In the genomic region with DNA sequence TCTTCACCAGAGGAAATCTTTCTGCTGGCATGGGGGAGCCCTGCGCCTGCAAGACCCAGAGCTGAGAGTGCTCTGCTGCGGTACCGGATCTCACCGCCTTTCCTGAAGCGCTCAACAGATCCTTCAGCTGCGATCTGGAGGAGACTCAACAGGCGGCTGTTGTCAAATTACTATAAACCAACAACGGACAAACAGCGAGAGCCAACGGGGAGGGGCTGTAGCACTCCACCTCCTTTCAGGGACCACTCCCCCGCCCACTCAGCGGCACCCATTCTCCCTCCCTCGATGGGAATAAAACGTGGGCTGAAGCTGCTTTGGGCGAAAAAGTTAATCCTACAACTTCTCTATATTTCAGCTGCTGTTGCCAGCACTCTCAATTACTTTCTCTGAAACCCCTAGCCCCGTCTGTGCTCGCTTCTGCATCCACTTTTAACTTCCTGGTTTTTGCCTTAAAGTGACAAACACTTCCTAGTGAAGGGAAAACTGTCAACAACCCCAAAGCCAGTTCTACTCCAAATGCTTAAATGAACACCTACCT, we compare ENCODE assay signal across 8 cellular contexts. TPM values are rescaled to one million over a fixed set of nuclear protein-coding genes. Genes with fewer than 3 reads are reported as not detected.
DNase-seq lines count a peak whose midpoint lies in the region; FAIRE-seq and TF ChIP-seq lines count a peak whose summit lies in the region.

A gene with protein sequence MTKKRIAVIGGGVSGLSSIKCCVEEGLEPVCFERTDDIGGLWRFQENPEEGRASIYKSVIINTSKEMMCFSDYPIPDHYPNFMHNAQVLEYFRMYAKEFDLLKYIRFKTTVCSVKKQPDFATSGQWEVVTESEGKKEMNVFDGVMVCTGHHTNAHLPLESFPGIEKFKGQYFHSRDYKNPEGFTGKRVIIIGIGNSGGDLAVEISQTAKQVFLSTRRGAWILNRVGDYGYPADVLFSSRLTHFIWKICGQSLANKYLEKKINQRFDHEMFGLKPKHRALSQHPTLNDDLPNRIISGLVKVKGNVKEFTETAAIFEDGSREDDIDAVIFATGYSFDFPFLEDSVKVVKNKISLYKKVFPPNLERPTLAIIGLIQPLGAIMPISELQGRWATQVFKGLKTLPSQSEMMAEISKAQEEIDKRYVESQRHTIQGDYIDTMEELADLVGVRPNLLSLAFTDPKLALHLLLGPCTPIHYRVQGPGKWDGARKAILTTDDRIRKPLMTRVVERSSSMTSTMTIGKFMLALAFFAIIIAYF (minus strand): TSS at position 147 of the 538 bp plus-strand sequence. CDS start 310 bp downstream, outside the sequence.

- H2AFZ ChIP-seq in SU-DHL-6 (ENCODE audit: low read depth, low read length, severe bottlenecking) (peak within 1 kb of the TSS; percentile 89), astrocyte (ENCODE audit: low read depth, low read length) (peak within 1 kb of the TSS; percentile 65)

- no peaks in the 10 kb centered on the region for H3K36me3 ChIP-seq in HUES48 (ENCODE audit: control insufficient read depth, insufficient read depth, low read length)
- no peaks in the 10 kb centered on the region for H3K36me3 ChIP-seq in SU-DHL-6 (ENCODE audit: low read length)
- no peaks in the 10 kb centered on the region for H3K36me3 ChIP-seq in astrocyte (ENCODE audit: insufficient read depth, low read length)
- no peaks in the 10 kb centered on the region for H3K36me3 ChIP-seq in rectal smooth muscle tissue (ENCODE audit: control insufficient read depth, insufficient read depth, low read length)

- H3K9ac ChIP-seq in HUES48 (ENCODE audit: low read depth, low read length) (no peak within 1 kb of the TSS), SU-DHL-6 (ENCODE audit: low read length) (peak within 1 kb of the TSS; percentile 48), astrocyte (ENCODE audit: low read length) (peak within 1 kb of the TSS; percentile 69), rectal smooth muscle tissue (ENCODE audit: low read length) (peak within 1 kb of the TSS; percentile 29)

- no peaks in the 10 kb centered on the region for H3F3A ChIP-seq in SU-DHL-6 (ENCODE audit: insufficient read depth)

- 0 out of 2 replicates have a peak, but pooled peaks cover 6% of the 10 kb centered on the region for H3K4me1 ChIP-seq in HUES48 (ENCODE audit: control insufficient read depth, insufficient read depth, low read length)
- H3K4me1 ChIP-seq in astrocyte (ENCODE audit: insufficient read depth, low read length), result no peaks in the 10 kb centered on the region
- no peaks in the 10 kb centered on the region for H3K4me1 ChIP-seq in rectal smooth muscle tissue (ENCODE audit: control insufficient read depth, insufficient read depth, low read length)

- H3K27me3 Mint-ChIP-seq in astrocyte (ENCODE audit: low read depth, unreplicated experiment), result peaks cover 3% of the 10 kb centered on the region

- H3K36me3 Mint-ChIP-seq in astrocyte (ENCODE audit: low read depth, unreplicated experiment), result no peaks in the 10 kb centered on the region

- H3K9me3 ChIP-seq in HUES48 (ENCODE audit: control insufficient read depth, insufficient read depth, low read length) (no peaks in the 10 kb centered on the region), SU-DHL-6 (ENCODE audit: insufficient read depth, low read length) (no peaks in the 10 kb centered on the region), astrocyte (ENCODE audit: insufficient read depth, low read depth, low read length) (no peaks in the 10 kb centered on the region)

- H3K4me1 Mint-ChIP-seq in astrocyte (ENCODE audit: low read depth, unreplicated experiment), result peaks cover 2% of the 10 kb centered on the region

- H3K9me2 ChIP-seq in SU-DHL-6 (replicated peaks; ENCODE audit: insufficient read depth, low read length), result no peaks in the 10 kb centered on the region

- peaks cover 14% of the 10 kb centered on the region for H3K27me3 ChIP-seq in HUES48 (ENCODE audit: control insufficient read depth, insufficient read depth, low read length)
- no peaks in the 10 kb centered on the region for H3K27me3 ChIP-seq in SU-DHL-6 (ENCODE audit: low read length)
- H3K27me3 ChIP-seq in astrocyte (ENCODE audit: insufficient read depth, low read length), result no peaks in the 10 kb centered on the region
- no peaks in the 10 kb centered on the region for H3K27me3 ChIP-seq in rectal smooth muscle tissue (ENCODE audit: control insufficient read depth, insufficient read depth, low read length)

- H3K27ac ChIP-seq in HUES48 (ENCODE audit: low read depth, low read length) (no peak within 1 kb of the TSS), SU-DHL-6 (ENCODE audit: low read depth, low read length) (no peak within 1 kb of the TSS), astrocyte (ENCODE audit: low read depth, low read length) (no peak within 1 kb of the TSS), rectal smooth muscle tissue (ENCODE audit: low read depth, low read length) (peak within 1 kb of the TSS; percentile 59)

- H3K4me3 ChIP-seq in AG10803 (ENCODE audit: low read length) (peak within 1 kb of the TSS; percentile 80), HUES48 (ENCODE audit: low read depth, low read length) (peak within 1 kb of the TSS; percentile 75), SU-DHL-6 (ENCODE audit: insufficient read depth, low read length, poor library complexity, severe bottlenecking) (peak within 1 kb of the TSS; percentile 42), astrocyte (ENCODE audit: insufficient read depth, low read depth, low read length) (peak within 1 kb of the TSS; percentile 67), rectal smooth muscle tissue (ENCODE audit: low read length) (peak within 1 kb of the TSS; percentile 84)

- H3K4me2 ChIP-seq in SU-DHL-6 (ENCODE audit: low read depth, low read length, poor library complexity, severe bottlenecking), result peak within 1 kb of the TSS; percentile 59
- H3K4me2 ChIP-seq in astrocyte (ENCODE audit: low read length), result peak within 1 kb of the TSS; percentile 85

- FAIRE-seq in GM19239 (lab: Jason Lieb, UNC) (peak; percentile 92), astrocyte (lab: Jason Lieb, UNC) (no peak)

- TF ChIP-seq CTCF in AG10803 (conservative IDR thresholded peaks at IDR 0.05; ENCODE audit: low read length), result peak; percentile 36
- no peak for TF ChIP-seq CTCF in SU-DHL-6 (IDR thresholded peaks at IDR 0.05; ENCODE audit: insufficient read depth, low read length, poor library complexity, severe bottlenecking)
- no peak for TF ChIP-seq CTCF in astrocyte (IDR thresholded peaks at IDR 0.05; ENCODE audit: insufficient read depth, low read depth, low read length)

- peak within 1 kb of the TSS; percentile 84 for H3K4me3 Mint-ChIP-seq in astrocyte (ENCODE audit: unreplicated experiment)

- H4K20me1 ChIP-seq in SU-DHL-6 (ENCODE audit: low read depth, low read length) (no peaks in the 10 kb centered on the region), astrocyte (ENCODE audit: insufficient read depth, low read length) (no peaks in the 10 kb centered on the region)

- H3K79me2 ChIP-seq in SU-DHL-6 (ENCODE audit: insufficient read depth, low read length), result no peaks in the 10 kb centered on the region
- H3K79me2 ChIP-seq in astrocyte (ENCODE audit: insufficient read depth, low read length), result no peaks in the 10 kb centered on the region

- no peaks in the 10 kb centered on the region for H3K9me3 Mint-ChIP-seq in astrocyte (ENCODE audit: unreplicated experiment)

- DNase-seq in AG10803 (ENCODE audit: low read depth) (peak; percentile 62), GM19239 (ENCODE audit: insufficient read length, low spot score) (peak; percentile 52), astrocyte (ENCODE audit: low read depth) (peak; percentile 46), hepatic stellate cell (ENCODE audit: low spot score) (peak; percentile 76), NCI-H446 treated with DMSO at 0.1 percent for 48 hours (lab: John Stamatoyannopoulos, UW) (no peak)

- H3K27ac Mint-ChIP-seq in astrocyte (ENCODE audit: unreplicated experiment), result peak within 1 kb of the TSS; percentile 3

RNA-seq across cellular contexts. Expression of the gene that starts here (rescaled TPM):
- total RNA-seq in astrocyte, result 1.0 and 1.3 TPM in 2 replicates
